18 cellular contexts compared by ENCODE assay signal in genomic region chr6:138222901-138223546, GRCh38. TPM values are rescaled to one million over a fixed set of nuclear protein-coding genes. Genes with fewer than 3 reads are reported as not detected.
"Had no signal": no experiment of that assay in that cellular context is flagged by ENCODE, and none has a peak within 500 bp of the region (broad histone marks: within the 10 kb centered on the region; RNA-seq: fewer than 3 reads in every experiment).

No MANE protein-coding gene starts in this region.

- DNase-seq: activated CD4-positive, alpha-beta T cell treated with anti-CD3 and anti-CD28 coated beads, Interleukin-2, amount 50 U/mL, for 1 hour; activated CD4-positive, CD25-positive, alpha-beta regulatory T cell; activated naive CD4-positive, alpha-beta T cell treated with anti-CD3 and anti-CD28 coated beads, Interleukin-2, amount 50 U/mL, for 16 hours; amniotic stem cell; cortex of kidney; effector memory CD4-positive, alpha-beta T cell; nucleus accumbens; sigmoid colon; stimulated activated naive CD4-positive, alpha-beta T cell treated with Interleukin-2 at 50 U/mL for 16 hours; trophoblast cell had no signal

- H3K36me3 Mint-ChIP-seq: memory B cell; natural killer cell treated with Interleukin-12 subunit alpha and Interleukin-12 subunit beta and Interleukin-15 and Interleukin-18, amount 100 ng/mL, for 72 hours had no signal

- H3K4me3 Mint-ChIP-seq: brain; central memory CD8-positive, alpha-beta T cell; memory B cell; natural killer cell treated with Interleukin-12 subunit alpha and Interleukin-12 subunit beta and Interleukin-15 and Interleukin-18, amount 100 ng/mL, for 72 hours had no signal

- H3K9me3 Mint-ChIP-seq: brain; central memory CD8-positive, alpha-beta T cell; memory B cell; natural killer cell treated with Interleukin-12 subunit alpha and Interleukin-12 subunit beta and Interleukin-15 and Interleukin-18, amount 100 ng/mL, for 72 hours had no signal

- H3K4me3 ChIP-seq: sigmoid colon had no signal

- H3K36me3 ChIP-seq: sigmoid colon had no signal

- H3K27me3 Mint-ChIP-seq: progenitor cell of endocrine pancreas had no signal

- ATAC-seq: left lobe of liver; natural killer cell treated with Interleukin-12 subunit alpha and Interleukin-12 subunit beta and Interleukin-15 and Interleukin-18, amount 100 ng/mL, for 72 hours had no signal

- H3K27ac ChIP-seq: sigmoid colon had no signal

- H3K9me3 ChIP-seq: sigmoid colon had no signal

- H3K27me3 ChIP-seq: sigmoid colon had no signal

- H3K27ac Mint-ChIP-seq: memory B cell; natural killer cell treated with Interleukin-12 subunit alpha and Interleukin-12 subunit beta and Interleukin-15 and Interleukin-18, amount 100 ng/mL, for 72 hours; progenitor cell of endocrine pancreas had no signal

- H3K4me1 Mint-ChIP-seq: central memory CD8-positive, alpha-beta T cell; memory B cell had no signal

- H3K4me1 ChIP-seq: sigmoid colon had no signal

RNA-seq across cellular contexts. Expression of gene PBOV1, which starts 4.7 kb away (rescaled TPM):
- total RNA-seq: epithelial cell of proximal tubule; left lobe of liver; mucosa of gallbladder; natural killer cell treated with Interleukin-12 subunit alpha and Interleukin-12 subunit beta and Interleukin-15 and Interleukin-18, amount 100 ng/mL, for 72 hours; progenitor cell of endocrine pancreas; sigmoid colon had no signal
- polyA plus RNA-seq: sigmoid colon had no signal
